ENCODE assay signal across 1 cellular context in the genomic region with DNA sequence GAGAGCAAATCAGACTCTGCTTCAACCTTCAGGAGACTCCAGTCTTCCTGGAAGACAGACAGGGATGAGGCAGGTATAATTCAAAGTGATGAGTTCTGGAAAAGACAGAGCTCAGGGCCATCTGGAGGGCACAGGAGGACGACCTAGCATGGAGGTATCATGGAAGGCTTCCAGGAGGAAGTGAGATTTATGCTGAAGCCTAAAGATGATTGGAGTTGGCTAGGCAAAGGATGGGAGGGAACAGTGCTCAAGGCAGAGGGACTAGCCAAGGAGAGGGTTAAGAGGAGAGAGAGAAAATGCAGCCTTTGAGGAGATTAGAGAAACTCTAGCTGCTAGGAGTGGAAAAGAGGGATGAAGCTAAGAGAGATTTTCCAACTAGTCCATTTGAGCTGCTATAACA.
TF ChIP-seq lines count a peak whose summit lies in the region.

No MANE protein-coding gene starts in this region.

TF ChIP-seq in K562, 482 proteins besides CTCF, POLR2A, EP300 and RAD21 (continued from another document):
- TF ChIP-seq, protein P1, sequence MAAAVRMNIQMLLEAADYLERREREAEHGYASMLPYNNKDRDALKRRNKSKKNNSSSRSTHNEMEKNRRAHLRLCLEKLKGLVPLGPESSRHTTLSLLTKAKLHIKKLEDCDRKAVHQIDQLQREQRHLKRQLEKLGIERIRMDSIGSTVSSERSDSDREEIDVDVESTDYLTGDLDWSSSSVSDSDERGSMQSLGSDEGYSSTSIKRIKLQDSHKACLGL (CRISPR knock-in tag; IDR thresholded peaks at IDR 0.05; ENCODE audit: borderline replicate concordance, poor library complexity, severe bottlenecking) = no peak
